19 cellular contexts compared by ENCODE assay signal in genomic region chr5:131318455-131318854, GRCh38.
"Had no signal": no experiment of that assay in that cellular context is flagged by ENCODE, and none has a peak within 500 bp of the region (broad histone marks: within the 10 kb centered on the region; RNA-seq: fewer than 3 reads in every experiment).

No MANE protein-coding gene starts in this region.

- ATAC-seq: esophagus mucosa; heart left ventricle; pancreas; right cardiac atrium; stimulated activated memory B cell treated with anti-CD40 and anti-IgM and Interleukin-4, amounts not matched to agents 10 μg/mL and 1 μg/mL and 100 μg/mL, for 72 hours; upper lobe of right lung had no signal

- H3K27ac Mint-ChIP-seq: progenitor cell of endocrine pancreas; stimulated activated memory B cell treated with anti-CD40 and anti-IgM and Interleukin-4, amounts not matched to agents 10 μg/mL and 1 μg/mL and 100 μg/mL, for 72 hours; stimulated activated naive CD8-positive, alpha-beta T cell treated with anti-CD3 and anti-CD28 coated beads, Interleukin-15, Interleukin-2, amounts not matched to agents 100 ng/mL and 50 ng/mL, for 24 hours had no signal

- H3K27me3 Mint-ChIP-seq: naive B cell; progenitor cell of endocrine pancreas; stimulated activated memory B cell treated with anti-CD40 and anti-IgM and Interleukin-4, amounts not matched to agents 10 μg/mL and 1 μg/mL and 100 μg/mL, for 72 hours; stimulated activated naive CD8-positive, alpha-beta T cell treated with anti-CD3 and anti-CD28 coated beads, Interleukin-15, Interleukin-2, amounts not matched to agents 100 ng/mL and 50 ng/mL, for 24 hours had no signal

- DNase-seq: cortex of kidney; effector memory CD4-positive, alpha-beta T cell; heart left ventricle; hippocampal formation; kidney glomerular epithelial cell; mesendoderm; naive B cell; nucleus accumbens; pancreas; right cardiac atrium; stimulated activated CD4-positive, alpha-beta T cell treated with anti-CD3 and anti-CD28 coated beads, Interleukin-4, amount 100 ng/mL, for 1 hour; stimulated activated CD8-positive, alpha-beta memory T cell treated with anti-CD3 and anti-CD28 coated beads, Interleukin-4, amount 100 ng/mL, for 48 hours; tibial artery; upper lobe of right lung had no signal

- H3K9me3 Mint-ChIP-seq: stimulated activated memory B cell treated with anti-CD40 and anti-IgM and Interleukin-4, amounts not matched to agents 10 μg/mL and 1 μg/mL and 100 μg/mL, for 72 hours had no signal

- H3K4me3 Mint-ChIP-seq: neural crest cell; stimulated activated memory B cell treated with anti-CD40 and anti-IgM and Interleukin-4, amounts not matched to agents 10 μg/mL and 1 μg/mL and 100 μg/mL, for 72 hours; stimulated activated naive CD8-positive, alpha-beta T cell treated with anti-CD3 and anti-CD28 coated beads, Interleukin-15, Interleukin-2, amounts not matched to agents 100 ng/mL and 50 ng/mL, for 24 hours had no signal
